24 cellular contexts compared by ENCODE assay signal in genomic region chr10:19872504-19873271, GRCh38. TPM values are rescaled to one million over a fixed set of nuclear protein-coding genes. Genes with fewer than 3 reads are reported as not detected.
"Had no signal": no experiment of that assay in that cellular context is flagged by ENCODE, and none has a peak within 500 bp of the region (broad histone marks: within the 10 kb centered on the region; RNA-seq: fewer than 3 reads in every experiment).

No MANE protein-coding gene starts in this region.

- DNase-seq: activated CD4-positive, alpha-beta T cell treated with anti-CD3 and anti-CD28 coated beads for 1 hour; activated CD4-positive, alpha-beta T cell treated with anti-CD3 and anti-CD28 coated beads, Interleukin-2, amount 50 U/mL, for 48 hours; activated gamma-delta T cell treated with Interleukin-2 at 50 U/mL for 16 hours; amniotic stem cell; dorsolateral prefrontal cortex; heart left ventricle; kidney glomerular epithelial cell; lower lobe of right lung; occipital lobe; sigmoid colon; stimulated activated CD4-positive, alpha-beta T cell treated with anti-CD3 and anti-CD28 coated beads, Interleukin-12 subunit alpha, Interleukin-12 subunit beta, amount 100 ng/mL, for 4 hours; stimulated activated CD4-positive, alpha-beta T cell treated with anti-CD3 and anti-CD28 coated beads, Interleukin-1b, Interleukin-23, amount 100 ng/mL, for 48 hours; stimulated activated naive CD8-positive, alpha-beta T cell treated with anti-CD3 and anti-CD28 coated beads, Interleukin-15, Interleukin-2, amounts not matched to agents 100 U/mL and 50 U/mL, for 24 hours; substantia nigra; SW 1271; T-helper 2 cell; transverse colon had no signal

- H3K9me3 ChIP-seq: heart left ventricle, lower lobe of right lung, prostate gland, sigmoid colon, transverse colon, vagina had no signal

- H3K4me1 ChIP-seq: prostate gland, sigmoid colon had no signal

- H3K27ac ChIP-seq: cardiac muscle cell, dorsolateral prefrontal cortex, epithelial cell of prostate, heart left ventricle, lower lobe of right lung, prostate gland, transverse colon, vagina, VCaP had no signal

- ATAC-seq: activated naive CD4-positive, alpha-beta T cell treated with anti-CD3 and anti-CD28 coated beads, Interleukin-2, amount 50 U/mL, for 72 hours; lower lobe of right lung; stimulated activated naive CD8-positive, alpha-beta T cell treated with anti-CD3 and anti-CD28 coated beads, Interleukin-15, Interleukin-2, amounts not matched to agents 100 U/mL and 50 U/mL, for 24 hours had no signal

- H3K27me3 ChIP-seq: cardiac muscle cell, dorsolateral prefrontal cortex, heart left ventricle, sigmoid colon, transverse colon, vagina had no signal

- H3K4me3 ChIP-seq: cardiac muscle cell, dorsolateral prefrontal cortex, heart left ventricle, lower lobe of right lung, prostate gland, sigmoid colon, transverse colon, vagina had no signal

- H3K36me3 ChIP-seq: cardiac muscle cell, heart left ventricle, lower lobe of right lung, prostate gland, sigmoid colon, transverse colon, vagina had no signal

RNA-seq across cellular contexts. Expression of gene PLXDC2, which starts 56.5 kb away (rescaled TPM):
- total RNA-seq: activated naive CD4-positive, alpha-beta T cell treated with anti-CD3 and anti-CD28 coated beads, Interleukin-2, amount 50 U/mL, for 72 hours; activated T-helper 1 cell treated with anti-CD3 and anti-CD28 coated beads, Interleukin-12 subunit alpha, Interleukin-12 subunit beta, Interleukin-2, Interleukin-4 antibody, amounts not matched to agents 30 ng/mL and 10 ng/mL and 1 ng/mL, durations not matched to agents 14 hours and 24 hours and 36 hours had no signal
